Comparison of ENCODE assay signal across 8 cellular contexts in the genomic region with DNA sequence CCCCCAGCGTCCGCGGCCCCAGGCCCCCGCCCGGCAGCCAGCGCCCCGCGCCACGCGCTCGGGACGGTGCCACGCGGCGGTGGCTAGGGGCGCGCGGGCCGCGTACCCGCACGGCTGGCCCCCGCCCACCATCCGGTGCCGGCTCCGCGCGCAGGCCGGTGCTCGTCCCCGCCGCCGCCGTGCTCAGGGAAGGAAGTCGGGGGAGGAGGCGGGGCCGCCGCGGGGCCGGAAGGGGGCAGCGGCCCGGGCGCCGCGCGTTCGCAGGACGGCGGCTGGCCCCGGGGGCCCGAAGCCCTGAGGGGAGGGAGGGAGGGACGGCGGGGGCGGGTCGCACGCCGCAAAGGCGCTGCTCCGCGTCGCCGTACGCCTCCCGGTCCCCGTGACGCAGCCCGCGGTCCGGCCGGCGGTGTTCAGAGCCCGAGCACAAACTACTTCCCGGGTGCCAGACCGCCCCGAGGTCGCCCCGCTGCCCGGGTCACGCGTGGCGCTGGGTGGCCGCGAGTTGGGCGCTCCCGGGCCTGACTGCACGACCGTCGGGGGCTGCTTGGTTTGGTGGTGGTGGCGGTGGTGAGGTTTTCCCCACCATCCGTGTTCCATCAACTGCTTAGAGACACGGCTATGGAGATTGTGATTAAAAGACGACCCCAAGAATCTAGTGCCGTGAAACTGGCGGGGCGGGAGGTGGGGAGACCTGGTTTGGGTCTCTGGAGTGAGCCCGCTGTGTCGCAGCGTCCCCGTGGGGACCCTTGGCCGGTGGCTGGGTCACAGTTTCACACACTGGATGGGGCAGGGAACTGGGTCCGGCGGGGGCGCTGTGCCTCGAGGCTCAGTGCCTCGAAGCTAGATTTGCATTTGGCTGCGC. TPM values are rescaled to one million over a fixed set of nuclear protein-coding genes. Genes with fewer than 3 reads are reported as not detected.
DNase-seq lines count a peak whose midpoint lies in the region; ATAC-seq and TF ChIP-seq lines count a peak whose summit lies in the region.

A gene (minus strand): TSS at position 205 of the 862 bp plus-strand sequence. CDS start 1,818 bp downstream, outside the sequence.

- peak within 1 kb of the TSS; percentile 69 for H3K4me3 ChIP-seq in A673 (ENCODE audit: low read depth, low read length, poor library complexity, severe bottlenecking)

- H3K4me1 Mint-ChIP-seq in memory B cell = peaks cover 25% of the 10 kb centered on the region

- peaks cover 14% of the 10 kb centered on the region for H3K36me3 Mint-ChIP-seq in memory B cell

- POLR2A ChIA-PET in A673 (lab: Charles Lee; ENCODE audit: low non-redundant PET) = no interaction called here

- peak; percentile 58 for TF ChIP-seq CTCF in A673 (conservative IDR thresholded peaks at IDR 0.05; ENCODE audit: low read depth, low read length)

- peak within 1 kb of the TSS; percentile 94 for H3K4me3 Mint-ChIP-seq in memory B cell

- no TSS peak for BruUV-seq in A673 (replicated peaks; lab: Mats Ljungman, UMichigan)

- peaks cover 3% of the 10 kb centered on the region for H3K36me3 ChIP-seq in A673 (ENCODE audit: insufficient read depth, low read length, poor library complexity, severe bottlenecking)

- intact Hi-C loops in A673 (cut with micrococcal nuclease; ENCODE audit: unreplicated experiment) = no loop called here

- H3K27ac ChIP-seq in A673 (ENCODE audit: low read depth, low read length, poor library complexity, severe bottlenecking) = peak within 1 kb of the TSS; percentile 72

- H3K9me3 ChIP-seq in A673 (ENCODE audit: low read depth, low read length, poor library complexity, severe bottlenecking) = no peaks in the 10 kb centered on the region

- no peaks in the 10 kb centered on the region for H3K27me3 ChIP-seq in A673 (replicated peaks; ENCODE audit: insufficient read depth, low read depth, low read length, poor library complexity)

- peak within 1 kb of the TSS; percentile 97 for H3K27ac Mint-ChIP-seq in memory B cell

- H3K9me3 Mint-ChIP-seq in memory B cell = no peaks in the 10 kb centered on the region

- peak; percentile 64 for DNase-seq in A673 (ENCODE audit: low spot score)
- DNase-seq in NCI-H460 (ENCODE audit: extremely low read depth, low read depth) = peak; percentile 56
- DNase-seq in activated CD8-positive, alpha-beta memory T cell treated with anti-CD3 and anti-CD28 coated beads for 1 hour (ENCODE audit: extremely low read depth in 1 of 2, low read depth in 1 of 2) = peak; percentile 26 to 69
- peak; percentile 62 for DNase-seq in effector CD4-positive, alpha-beta T cell
- DNase-seq in memory B cell (ENCODE audit: low spot score in 2 of 2) = peak; percentile 80 to 81
- peak; percentile 76 for DNase-seq in stimulated activated CD8-positive, alpha-beta memory T cell treated with anti-CD3 and anti-CD28 coated beads, Interleukin-12 subunit alpha, Interleukin-12 subunit beta, amount 100 ng/mL, for 4 hours (ENCODE audit: low read depth)

- peak; percentile 91 for TF ChIP-seq POLR2A in GM18505 (IDR thresholded peaks at IDR 0.05; ENCODE audit: borderline replicate concordance, extremely low read depth, insufficient read depth, insufficient read length)

- H3K27me3 Mint-ChIP-seq in memory B cell = no peaks in the 10 kb centered on the region

- H3K4me1 ChIP-seq in A673 (ENCODE audit: insufficient read depth, low read length, poor library complexity, severe bottlenecking) = peaks cover 5% of the 10 kb centered on the region

- peak; percentile 80 for ATAC-seq in GM18505 (IDR thresholded peaks at IDR 0.05; ENCODE audit: unreplicated experiment)
- ATAC-seq in HG02973 (IDR thresholded peaks at IDR 0.05; ENCODE audit: unreplicated experiment) = peak; percentile 84
- ATAC-seq in memory B cell (ENCODE audit: low read depth) = peak; percentile 82

- CTCF ChIA-PET in A673 (lab: Charles Lee) = interaction anchor here (0.6 to 1.0 kb wide), 3 partner anchors 9 to 468 kb away, joined by 3 to 4 read pairs (median 3); no protein-coding TSS in a partner anchor

RNA-seq across cellular contexts. Expression of the gene that starts here (rescaled TPM):
- 65.9 and 72.7 TPM in 2 replicates for total RNA-seq in A673 (2021)
- total RNA-seq in NCI-H460 (2014; rRNA removed; shearing (Covaris generic)) = 63.9 and 69.0 TPM in 2 replicates
- 73.8 and 89.4 TPM in 2 replicates for polyA plus RNA-seq in NCI-H460 (2014; cell fraction: nucleus; rRNA removed)

Comparison
In these comparisons a context has a peak if more than half of its experiments do, and no peak if none do; other contexts are left out.
1. Peak in every context shown above with its lines: DNase-seq, ATAC-seq, H3K4me3 ChIP-seq and H3K27ac ChIP-seq.